ENCODE assay signal across 1 cellular context in genomic region chrX:54439967-54440871, GRCh38.
TF ChIP-seq lines count a peak whose summit lies in the region.

Gene TSR2 (plus strand): TSS chrX:54440404. CDS start chrX:54440422, 18 bp downstream.

TF ChIP-seq in GM12878, 131 proteins besides CTCF, POLR2A, EP300 and RAD21 (continued from another document and continues in another):
- TF ChIP-seq MLLT1 (IDR thresholded peaks at IDR 0.05) (peak; percentile 100), GABPA (IDR thresholded peaks at IDR 0.05; ENCODE audit: low read depth) (0 out of 2 replicates have a peak, but pooled peaks have one; percentile 36), SRF (IDR thresholded peaks at IDR 0.05; ENCODE audit: low read depth in 2 of 2, low read length in 2 of 2) (peak; percentile 63 to 97), FOXM1 (IDR thresholded peaks at IDR 0.05; ENCODE audit: low read depth, low read length) (no peak), POLR2AphosphoS5 (IDR thresholded peaks at IDR 0.05; ENCODE audit: low read length) (peak; percentile 61; the same call in 1 of the 2 replicates), ATF2 (IDR thresholded peaks at IDR 0.05; ENCODE audit: low read length) (no peak), MTA2 (IDR thresholded peaks at IDR 0.05; ENCODE audit: low read depth) (no peak), BRCA1 (IDR thresholded peaks at IDR 0.05; ENCODE audit: low read depth, low read length) (no peak), ATF3 (IDR thresholded peaks at IDR 0.05; ENCODE audit: borderline replicate concordance, extremely low read depth, low read depth, low read length) (no peak; the same call in 1 of the 2 replicates), MTA3 (IDR thresholded peaks at IDR 0.05; ENCODE audit: borderline replicate concordance, low read length) (no peak), CREB1 (IDR thresholded peaks at IDR 0.05; ENCODE audit: low read depth) (peak; percentile 77), ZSCAN29 (IDR thresholded peaks at IDR 0.05) (no peak), ZZZ3 (IDR thresholded peaks at IDR 0.05; ENCODE audit: control insufficient read depth, insufficient read length, low read depth) (no peak), CHD2 (IDR thresholded peaks at IDR 0.05; ENCODE audit: borderline replicate concordance, low read depth, low read length) (peak; percentile 46; the same call in 1 of the 2 replicates), NKRF (conservative IDR thresholded peaks at IDR 0.05) (0 out of 2 replicates have a peak, but pooled peaks have one; percentile 41), STAT1 (conservative IDR thresholded peaks at IDR 0.05) (no peak), USF1 (IDR thresholded peaks at IDR 0.05; ENCODE audit: borderline replicate concordance, extremely low read length, insufficient read depth, low read depth, low read length) (peak; percentile 88), CBX3 (IDR thresholded peaks at IDR 0.05; ENCODE audit: borderline replicate concordance, low read depth) (no peak), BCL3 (IDR thresholded peaks at IDR 0.05; ENCODE audit: borderline replicate concordance, insufficient read depth, low read depth, low read length, poor library complexity, severe bottlenecking) (no peak), JUND (IDR thresholded peaks at IDR 0.05; ENCODE audit: low read depth, low read length) (no peak), CHD4 (IDR thresholded peaks at IDR 0.05) (no peak), E2F8 (IDR thresholded peaks at IDR 0.05; ENCODE audit: low read depth, partially characterized antibody) (no peak), DPF2 (IDR thresholded peaks at IDR 0.05) (no peak), TAF1 (IDR thresholded peaks at IDR 0.05; ENCODE audit: borderline replicate concordance, low read depth, low read length) (peak; percentile 89), ATF7 (IDR thresholded peaks at IDR 0.05; ENCODE audit: low read depth) (peak; percentile 19; the same call in 1 of the 2 replicates), SMAD5 (IDR thresholded peaks at IDR 0.05; ENCODE audit: low read depth) (no peak), CBFB (IDR thresholded peaks at IDR 0.05; ENCODE audit: low read depth) (no peak), ZBTB40 (IDR thresholded peaks at IDR 0.05; ENCODE audit: borderline replicate concordance) (no peak; the same call in 1 of the 2 replicates), BACH1 (IDR thresholded peaks at IDR 0.05; ENCODE audit: borderline replicate concordance) (no peak), LARP7 (IDR thresholded peaks at IDR 0.05) (no peak), RBBP5 (conservative IDR thresholded peaks at IDR 0.05) (no peak), BHLHE40 (IDR thresholded peaks at IDR 0.05; ENCODE audit: borderline replicate concordance in 1 of 2, low read depth in 2 of 2, low read length in 1 of 2) (peak; percentile 51 to 65; a peak in 3 of 4 replicates), E4F1 (IDR thresholded peaks at IDR 0.05; ENCODE audit: borderline replicate concordance, partially characterized antibody) (no peak), KAT2A (conservative IDR thresholded peaks at IDR 0.05; ENCODE audit: control insufficient read depth, low read depth, low read length) (no peak), ESRRA (IDR thresholded peaks at IDR 0.05; ENCODE audit: low read length) (peak; percentile 96), RB1 (IDR thresholded peaks at IDR 0.05; ENCODE audit: borderline replicate concordance) (no peak), NR2F1 (conservative IDR thresholded peaks at IDR 0.05) (no peak), MYB (IDR thresholded peaks at IDR 0.05; ENCODE audit: borderline replicate concordance, low read depth, low read length) (no peak), SREBF1 (IDR thresholded peaks at IDR 0.05; ENCODE audit: low read length) (no peak), SKIL (IDR thresholded peaks at IDR 0.05; ENCODE audit: low read depth, poor library complexity, severe bottlenecking) (peak; percentile 52)
